1 cellular context compared by ENCODE assay signal in genomic region chr17:30208214-30208613, GRCh38.
TF ChIP-seq lines count a peak whose summit lies in the region.

No MANE protein-coding gene starts in this region.

TF ChIP-seq in GM12878, 131 proteins besides CTCF, POLR2A, EP300 and RAD21 (continued from another document and continues in another):
- TF ChIP-seq E2F4 (IDR thresholded peaks at IDR 0.05; ENCODE audit: low read depth, low read length): no peak
- peak; percentile 39; the same call in 1 of the 2 replicates for TF ChIP-seq CREM (IDR thresholded peaks at IDR 0.05; ENCODE audit: low read depth)
- TF ChIP-seq CEBPZ (IDR thresholded peaks at IDR 0.05; ENCODE audit: low read depth, low read length): no peak
- TF ChIP-seq TBL1XR1 (IDR thresholded peaks at IDR 0.05; ENCODE audit: low read depth, low read length): peak; percentile 54; the same call in 1 of the 2 replicates
- no peak for TF ChIP-seq ESRRA (IDR thresholded peaks at IDR 0.05; ENCODE audit: low read length)
- TF ChIP-seq GABPA (IDR thresholded peaks at IDR 0.05; ENCODE audit: low read depth): no peak
- 0 out of 4 replicates have a peak, but pooled peaks of 1 of the 2 experiments have one; percentile 16 for TF ChIP-seq ETV6 (conservative IDR thresholded peaks at IDR 0.05 in 1 of 2, IDR thresholded peaks at IDR 0.05 in 1 of 2; ENCODE audit: borderline replicate concordance in 1 of 2, low read depth in 1 of 2)
- no peak for TF ChIP-seq CUX1 (IDR thresholded peaks at IDR 0.05; ENCODE audit: insufficient replicate concordance, low read depth, low read length)
- TF ChIP-seq MTA3 (IDR thresholded peaks at IDR 0.05; ENCODE audit: borderline replicate concordance, low read length): peak; percentile 93
- peak; percentile 97 for TF ChIP-seq IKZF1 (conservative IDR thresholded peaks at IDR 0.05)
- TF ChIP-seq FOXM1 (IDR thresholded peaks at IDR 0.05; ENCODE audit: low read depth, low read length): peak; percentile 94; the same call in 1 of the 2 replicates
- TF ChIP-seq TCF3 (IDR thresholded peaks at IDR 0.05; ENCODE audit: borderline replicate concordance, insufficient read depth, low read depth, low read length): no peak
- peak in 1 of 2 experiments; percentile 48; a peak in 1 of 4 replicates for TF ChIP-seq BHLHE40 (IDR thresholded peaks at IDR 0.05; ENCODE audit: borderline replicate concordance in 1 of 2, low read depth in 2 of 2, low read length in 1 of 2)
- peak; percentile 65 for TF ChIP-seq BCL3 (IDR thresholded peaks at IDR 0.05; ENCODE audit: borderline replicate concordance, insufficient read depth, low read depth, low read length, poor library complexity, severe bottlenecking)
- no peak for TF ChIP-seq CBX3 (IDR thresholded peaks at IDR 0.05; ENCODE audit: borderline replicate concordance, low read depth)
- peak; percentile 96 to 98 for TF ChIP-seq IKZF2 (IDR thresholded peaks at IDR 0.05)
- peak; percentile 74 for TF ChIP-seq SKIL (IDR thresholded peaks at IDR 0.05; ENCODE audit: low read depth, poor library complexity, severe bottlenecking)
- 0 out of 2 replicates have a peak, but pooled peaks have one; percentile 22 for TF ChIP-seq IRF4 (IDR thresholded peaks at IDR 0.05; ENCODE audit: low read depth, low read length)
- no peak for TF ChIP-seq SIN3A (IDR thresholded peaks at IDR 0.05; ENCODE audit: low read depth, low read length)
- TF ChIP-seq GATAD2B (conservative IDR thresholded peaks at IDR 0.05; ENCODE audit: low read depth): peak; percentile 73
- no peak for TF ChIP-seq ZBTB40 (IDR thresholded peaks at IDR 0.05; ENCODE audit: borderline replicate concordance)
- TF ChIP-seq EED (IDR thresholded peaks at IDR 0.05; ENCODE audit: low read depth): peak; percentile 95
- TF ChIP-seq KLF5 (IDR thresholded peaks at IDR 0.05; ENCODE audit: partially characterized antibody): no peak
- TF ChIP-seq ASH2L (IDR thresholded peaks at IDR 0.05; ENCODE audit: borderline replicate concordance, low read depth): no peak
- TF ChIP-seq SMAD1 (IDR thresholded peaks at IDR 0.05; ENCODE audit: low read depth, partially characterized antibody): peak; percentile 41
- TF ChIP-seq USF1 (IDR thresholded peaks at IDR 0.05; ENCODE audit: borderline replicate concordance, extremely low read length, insufficient read depth, low read depth, low read length): no peak
- peak; percentile 90 for TF ChIP-seq MEF2B (IDR thresholded peaks at IDR 0.05; ENCODE audit: partially characterized antibody, poor library complexity, severe bottlenecking)
- 0 out of 2 replicates have a peak, but pooled peaks have one; percentile 28 for TF ChIP-seq ATF7 (IDR thresholded peaks at IDR 0.05; ENCODE audit: low read depth)
- TF ChIP-seq RFX5 (IDR thresholded peaks at IDR 0.05; ENCODE audit: low read depth, low read length): no peak
- TF ChIP-seq ATF3 (IDR thresholded peaks at IDR 0.05; ENCODE audit: borderline replicate concordance, extremely low read depth, low read depth, low read length): no peak
- no peak for TF ChIP-seq NFXL1 (IDR thresholded peaks at IDR 0.05; ENCODE audit: borderline replicate concordance)
- no peak for TF ChIP-seq HDAC2 (IDR thresholded peaks at IDR 0.05)
- no peak for TF ChIP-seq POLR2AphosphoS5 (IDR thresholded peaks at IDR 0.05; ENCODE audit: low read length)
- no peak for TF ChIP-seq YY1 (IDR thresholded peaks at IDR 0.05; ENCODE audit: low read depth, low read length)
- no peak for TF ChIP-seq PBX3 (IDR thresholded peaks at IDR 0.05; ENCODE audit: insufficient replicate concordance, low read depth, low read length)
